26 cellular contexts compared by ENCODE assay signal in genomic region chr10:71637305-71637704, GRCh38.
"Had no signal": no experiment of that assay in that cellular context is flagged by ENCODE, and none has a peak within 500 bp of the region (broad histone marks: within the 10 kb centered on the region; RNA-seq: fewer than 3 reads in every experiment).

No MANE protein-coding gene starts in this region.

- H3K27ac ChIP-seq: epithelial cell of prostate, esophagus squamous epithelium, left ventricle myocardium inferior, thoracic aorta, WERI-Rb-1 had no signal

- DNase-seq: activated CD4-positive, alpha-beta memory T cell treated with anti-CD3 and anti-CD28 coated beads for 36 hours; activated CD4-positive, alpha-beta T cell treated with anti-CD3 and anti-CD28 coated beads, Interleukin-2, amount 10 ng/mL, durations not matched to agents 24 days and 14 days; activated CD8-positive, alpha-beta memory T cell treated with anti-CD3 and anti-CD28 coated beads, Interleukin-2, amount 50 U/mL, for 48 hours; activated naive CD4-positive, alpha-beta T cell; activated T-cell treated with anti-CD3 and anti-CD28 coated beads, Interleukin-2, amount 50 U/mL, for 24 hours; anterior cingulate cortex; effector CD8-positive, alpha-beta T cell; esophagus squamous epithelium; foreskin melanocyte; left ventricle myocardium inferior; naive thymus-derived CD4-positive, alpha-beta T cell; posterior cingulate gyrus; right cardiac atrium; stimulated activated CD4-positive, alpha-beta T cell treated with anti-CD3 and anti-CD28 coated beads, Interleukin-12 subunit alpha, Interleukin-12 subunit beta, amount 100 ng/mL, for 4 hours; stimulated activated CD4-positive, alpha-beta T cell treated with anti-CD3 and anti-CD28 coated beads, Interleukin-4, amount 100 ng/mL, for 1 hour; stimulated activated naive CD8-positive, alpha-beta T cell treated with anti-CD3 and anti-CD28 coated beads, Interleukin-15, Interleukin-2, amounts not matched to agents 100 U/mL and 50 U/mL, for 24 hours; T-helper 17 cell; T1000; WERI-Rb-1 had no signal

- H3K4me3 Mint-ChIP-seq: activated CD4-positive, alpha-beta memory T cell treated with anti-CD3 and anti-CD28 coated beads for 36 hours; activated CD4-positive, alpha-beta T cell treated with anti-CD3 and anti-CD28 coated beads, Interleukin-2, amount 10 ng/mL, durations not matched to agents 24 days and 14 days; activated T-cell treated with anti-CD3 and anti-CD28 coated beads, Interleukin-2, amount 50 U/mL, for 24 hours; central memory CD8-positive, alpha-beta T cell; mesothelial cell of epicardium; neural crest cell; T-helper 17 cell had no signal

- H3K36me3 Mint-ChIP-seq: activated CD4-positive, alpha-beta memory T cell treated with anti-CD3 and anti-CD28 coated beads for 36 hours; activated naive CD4-positive, alpha-beta T cell treated with anti-CD3 and anti-CD28 coated beads, Interleukin-2, amount 50 U/mL, for 72 hours; mesothelial cell of epicardium; naive thymus-derived CD4-positive, alpha-beta T cell had no signal

- H3K36me3 ChIP-seq: esophagus squamous epithelium, left ventricle myocardium inferior, thoracic aorta had no signal

- H3K9me3 ChIP-seq: esophagus squamous epithelium, left ventricle myocardium inferior, thoracic aorta had no signal

- ATAC-seq: activated naive CD4-positive, alpha-beta T cell treated with anti-CD3 and anti-CD28 coated beads, Interleukin-2, amount 50 U/mL, for 72 hours; stimulated activated naive CD8-positive, alpha-beta T cell treated with anti-CD3 and anti-CD28 coated beads, Interleukin-15, Interleukin-2, amounts not matched to agents 100 U/mL and 50 U/mL, for 24 hours had no signal

- H3K4me3 ChIP-seq: esophagus squamous epithelium, left ventricle myocardium inferior, thoracic aorta had no signal

- H3K27me3 Mint-ChIP-seq: activated CD4-positive, alpha-beta memory T cell treated with anti-CD3 and anti-CD28 coated beads for 36 hours; activated T-cell treated with anti-CD3 and anti-CD28 coated beads, Interleukin-2, amount 50 U/mL, for 24 hours had no signal

- H3K27ac Mint-ChIP-seq: activated CD4-positive, alpha-beta memory T cell treated with anti-CD3 and anti-CD28 coated beads for 36 hours; activated CD4-positive, alpha-beta T cell treated with anti-CD3 and anti-CD28 coated beads, Interleukin-2, amount 10 ng/mL, durations not matched to agents 24 days and 14 days; activated T-cell treated with anti-CD3 and anti-CD28 coated beads, Interleukin-2, amount 50 U/mL, for 24 hours; activated T-helper 2 cell treated with anti-CD3 and anti-CD28 coated beads, Interferon-gamma antibody, Interleukin-2, Interleukin-4, amounts not matched to agents 10 μg/mL and 5 μg/mL and 100 μg/mL, durations not matched to agents 14 hours and 24 hours and 36 hours; mesothelial cell of epicardium; T-helper 17 cell had no signal

- H3K9me3 Mint-ChIP-seq: activated CD4-positive, alpha-beta memory T cell treated with anti-CD3 and anti-CD28 coated beads for 36 hours; activated CD4-positive, alpha-beta T cell treated with anti-CD3 and anti-CD28 coated beads, Interleukin-2, amount 10 ng/mL, durations not matched to agents 24 days and 14 days; activated naive CD4-positive, alpha-beta T cell treated with anti-CD3 and anti-CD28 coated beads, Interleukin-2, amount 50 U/mL, for 72 hours; activated T-cell treated with anti-CD3 and anti-CD28 coated beads, Interleukin-2, amount 50 U/mL, for 24 hours; activated T-helper 2 cell treated with anti-CD3 and anti-CD28 coated beads, Interferon-gamma antibody, Interleukin-2, Interleukin-4, amounts not matched to agents 10 μg/mL and 5 μg/mL and 100 μg/mL, durations not matched to agents 14 hours and 24 hours and 36 hours; central memory CD8-positive, alpha-beta T cell; mesothelial cell of epicardium; naive thymus-derived CD4-positive, alpha-beta T cell; neural crest cell had no signal
